ENCODE assay signal across 11 cellular contexts in the genomic region with DNA sequence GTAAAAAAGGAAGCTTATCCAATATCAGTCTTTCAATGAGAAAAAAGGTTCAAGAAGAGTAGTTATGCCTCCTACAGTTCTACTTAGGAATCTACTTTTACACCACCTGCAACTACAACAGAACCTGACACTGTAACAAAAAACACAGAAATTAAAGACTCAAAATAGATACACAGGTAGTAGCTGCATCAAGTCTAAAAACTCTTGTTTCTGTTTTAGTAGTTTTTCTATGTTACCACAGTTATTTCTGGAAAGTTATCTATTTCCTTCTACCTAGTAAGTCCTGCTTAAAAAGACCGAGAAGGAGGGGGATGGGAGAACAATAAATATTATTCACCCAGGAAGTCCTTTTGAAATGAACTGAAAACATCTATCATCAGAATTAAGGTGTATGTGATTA. TPM values are rescaled to one million over a fixed set of nuclear protein-coding genes. Genes with fewer than 3 reads are reported as not detected.
DNase-seq lines count a peak whose midpoint lies in the region; ATAC-seq and TF ChIP-seq lines count a peak whose summit lies in the region.
"Had no signal": no experiment of that assay in that cellular context is flagged by ENCODE, and none has a peak within 500 bp of the region (broad histone marks: within the 10 kb centered on the region; RNA-seq: fewer than 3 reads in every experiment).

No MANE protein-coding gene starts in this region.

- no peaks in the 10 kb centered on the region for H3K27me3 ChIP-seq in MG63
- H3K27me3 ChIP-seq: BLaER1 had no signal

- H3K4me3 ChIP-seq in MG63: no peak overlapping the region
- H3K4me3 ChIP-seq in coronary artery: no peak overlapping the region
- H3K4me3 ChIP-seq: BLaER1 had no signal

- no peak for TF ChIP-seq CTCF in GM10266 (IDR thresholded peaks at IDR 0.05; ENCODE audit: control insufficient read depth, insufficient read depth, low read depth, missing control alignments)
- no peak for TF ChIP-seq CTCF in coronary artery (IDR thresholded peaks at IDR 0.05)

- ATAC-seq in GM18870 (IDR thresholded peaks at IDR 0.05; ENCODE audit: unreplicated experiment) (peak; percentile 66), HG02623 (IDR thresholded peaks at IDR 0.05; ENCODE audit: unreplicated experiment) (peak; percentile 71), HG03575 (IDR thresholded peaks at IDR 0.05; ENCODE audit: extremely low read depth, insufficient number of reproducible peaks, low FRiP score, unreplicated experiment) (peak; percentile 66)
- ATAC-seq: sciatic nerve had no signal

- DNase-seq in GM10266 (ENCODE audit: extremely low spot score) (peak; percentile 34), MG63 (no peak), NCI-H146 treated with DMSO at 0.1 percent for 48 hours (lab: John Stamatoyannopoulos, UW; ENCODE audit: unreplicated experiment) (no peak), SW480 (ENCODE audit: low spot score) (no peak), coronary artery (ENCODE audit: low spot score) (no peak)
- DNase-seq: effector memory CD4-positive, alpha-beta T cell had no signal

- peaks cover 4% of the 10 kb centered on the region for H3K9me3 ChIP-seq in MG63

- H3K27ac ChIP-seq in coronary artery: no peak overlapping the region
- H3K27ac ChIP-seq: BLaER1 had no signal

- H3K36me3 ChIP-seq in MG63: peaks cover 3% of the 10 kb centered on the region; the same call in 1 of the 2 replicates

RNA-seq across cellular contexts. Expression of a gene that starts 52.5 kb away (rescaled TPM):
- 51.9 and 61.9 TPM in 2 replicates for total RNA-seq in MG63 (2014; rRNA removed; shearing (Covaris generic); ENCODE audit: low replicate concordance)
